8 cellular contexts compared by ENCODE assay signal in the genomic region with DNA sequence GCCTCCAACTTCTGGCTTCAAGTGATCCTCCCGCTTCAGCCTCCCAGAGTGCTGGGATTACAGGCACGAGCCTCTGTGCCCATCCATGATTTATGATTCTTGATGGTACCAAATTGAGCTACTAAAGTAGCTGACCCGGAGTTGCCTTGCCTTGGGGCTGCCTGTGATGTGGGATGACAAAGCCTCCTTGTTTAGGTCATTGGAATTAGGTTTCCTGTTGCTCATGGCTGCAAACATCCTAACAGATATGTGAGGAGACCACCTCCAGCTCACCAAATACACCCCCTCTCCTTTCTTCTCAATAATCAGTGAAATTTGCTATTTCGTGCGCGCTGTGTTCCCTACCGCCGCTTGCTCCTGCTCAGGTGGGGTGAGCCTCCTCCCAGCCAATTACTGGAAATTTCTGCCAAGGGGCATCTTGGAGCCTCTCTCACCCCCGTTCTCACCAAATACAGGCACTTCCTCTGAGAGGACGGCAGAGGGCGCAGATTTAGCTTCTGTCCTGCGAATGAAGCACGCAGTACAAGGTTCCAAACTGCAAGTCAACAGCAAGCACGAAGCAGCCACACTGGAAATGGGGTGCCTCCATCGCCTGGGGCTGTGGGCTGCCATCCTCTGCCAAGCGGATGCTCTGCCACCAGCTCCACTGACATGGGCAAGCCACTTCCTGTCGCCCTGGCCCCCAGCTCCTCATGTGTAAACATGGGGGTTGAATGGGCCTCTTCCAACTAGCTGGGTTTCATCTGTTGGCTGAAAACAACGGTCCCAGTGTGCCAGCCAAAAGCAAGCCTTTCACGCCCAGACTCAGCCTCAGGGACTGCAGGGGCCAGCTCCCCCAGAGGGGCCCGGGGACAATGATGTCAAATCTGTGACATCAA.
DNase-seq lines count a peak whose midpoint lies in the region; ATAC-seq and TF ChIP-seq lines count a peak whose summit lies in the region.

No MANE protein-coding gene starts in this region.

- H3K27me3 Mint-ChIP-seq in activated CD4-positive, alpha-beta memory T cell treated with anti-CD3 and anti-CD28 coated beads for 36 hours, result no peaks in the 10 kb centered on the region

- POLR2A ChIA-PET in activated CD4-positive, alpha-beta memory T cell treated with anti-CD3 and anti-CD28 coated beads for 36 hours (lab: Charles Lee), result interaction anchor here (0.7 to 1.3 kb wide), 4 partner anchors 20 to 130 kb away, joined by 3 to 6 read pairs (median 4); no protein-coding TSS in a partner anchor

- CTCF ChIA-PET in activated CD4-positive, alpha-beta memory T cell treated with anti-CD3 and anti-CD28 coated beads for 36 hours (lab: Charles Lee), result interaction anchor here (0.7 to 9.4 kb wide), 48 partner anchors 12 to 355 kb away, joined by 3 to 201 read pairs (median 3); partner anchors contain the start of genes ARID5A, NEURL3, SNRNP200 and STARD7

- WGBS in lower leg skin, 2 donors, result 9 to 11% methylated on average over 20 of the region's 20 CpGs

- intact Hi-C loops in activated CD4-positive, alpha-beta memory T cell treated with anti-CD3 and anti-CD28 coated beads for 36 hours (cut with micrococcal nuclease), result loop anchor here (1.0 to 5.0 kb wide), 3 partner anchors 80 to 147 kb away; no protein-coding TSS in a partner anchor
- intact Hi-C loops in lower leg skin (cut with DNase I; ENCODE audit: low total_unique reads), result loop anchor here (10.0 kb wide), 1 partner anchor 98 kb away; the partner anchor contains the start of gene NEURL3

- no peak for ATAC-seq in GM19397 (IDR thresholded peaks at IDR 0.05; ENCODE audit: unreplicated experiment)

- peaks cover 20% of the 10 kb centered on the region for H3K4me1 Mint-ChIP-seq in activated CD4-positive, alpha-beta memory T cell treated with anti-CD3 and anti-CD28 coated beads for 36 hours (ENCODE audit: low read depth)

- DNase-seq in CD1c-positive myeloid dendritic cell (ENCODE audit: extremely low spot score) (peak; percentile 75), H4 (ENCODE audit: low spot score) (peak; percentile 84), NCI-H526 (lab: John Stamatoyannopoulos, UW) (peak; percentile 25 to 81), dermis blood vessel endothelial cell (peak; percentile 88), lower leg skin (ENCODE audit: low spot score in 2 of 2) (peak; percentile 47 to 92)
- DNase-seq in activated CD4-positive, alpha-beta memory T cell treated with anti-CD3 and anti-CD28 coated beads for 36 hours, result peak; percentile 82
- peak; percentile 32 to 60 (median 35) for DNase-seq in stimulated activated CD4-positive, alpha-beta T cell treated with anti-CD3 and anti-CD28 coated beads, TNF-alpha, amount 100 ng/mL, for 4 hours (ENCODE audit: low read depth in 3 of 3)

- no peak overlapping the region for H3K4me3 ChIP-seq in lower leg skin (ENCODE audit: low read depth, poor library complexity, severe bottlenecking)

- peak in 1 of 3 donors; percentile 75 for TF ChIP-seq CTCF in lower leg skin (IDR thresholded peaks at IDR 0.05)

- TF ChIP-seq POLR2A in lower leg skin (IDR thresholded peaks at IDR 0.05), result no peak

- peak overlapping the region; percentile 65 for H3K27ac Mint-ChIP-seq in activated CD4-positive, alpha-beta memory T cell treated with anti-CD3 and anti-CD28 coated beads for 36 hours

- no peaks in the 10 kb centered on the region for H3K9me3 Mint-ChIP-seq in activated CD4-positive, alpha-beta memory T cell treated with anti-CD3 and anti-CD28 coated beads for 36 hours

- no peaks in the 10 kb centered on the region for H3K36me3 Mint-ChIP-seq in activated CD4-positive, alpha-beta memory T cell treated with anti-CD3 and anti-CD28 coated beads for 36 hours

- peak overlapping the region; percentile 8 for H3K4me3 Mint-ChIP-seq in activated CD4-positive, alpha-beta memory T cell treated with anti-CD3 and anti-CD28 coated beads for 36 hours

Comparison
In these comparisons a context has a peak if more than half of its experiments do, and no peak if none do; other contexts are left out.
1. DNase-seq: peak in every context shown above with its lines; median percentile 88 in dermis blood vessel endothelial cell; 84 in H4; 82 in activated CD4-positive, alpha-beta memory T cell treated with anti-CD3 and anti-CD28 coated beads for 36 hours; 75 in CD1c-positive myeloid dendritic cell; 70 in lower leg skin; 53 in NCI-H526; 35 in stimulated activated CD4-positive, alpha-beta T cell treated with anti-CD3 and anti-CD28 coated beads, TNF-alpha, amount 100 ng/mL, for 4 hours.